16 cellular contexts compared by ENCODE assay signal in genomic region chr10:125882596-125882995, GRCh38. TPM values are rescaled to one million over a fixed set of nuclear protein-coding genes. Genes with fewer than 3 reads are reported as not detected.
DNase-seq lines count a peak whose midpoint lies in the region; ATAC-seq and TF ChIP-seq lines count a peak whose summit lies in the region.
"Had no signal": no experiment of that assay in that cellular context is flagged by ENCODE, and none has a peak within 500 bp of the region (broad histone marks: within the 10 kb centered on the region; RNA-seq: fewer than 3 reads in every experiment).

No MANE protein-coding gene starts in this region.

- no peak for TF ChIP-seq CTCF in heart left ventricle (IDR thresholded peaks at IDR 0.05)
- no peak for TF ChIP-seq CTCF in astrocyte of the spinal cord (IDR thresholded peaks at IDR 0.05; ENCODE audit: low read depth, low read length)
- no peak for TF ChIP-seq CTCF in smooth muscle cell (IDR thresholded peaks at IDR 0.05; ENCODE audit: borderline replicate concordance, insufficient read depth, poor library complexity, severe bottlenecking)
- no peak for TF ChIP-seq CTCF in tibial artery (IDR thresholded peaks at IDR 0.05)

- H3K36me3 ChIP-seq in heart left ventricle: peaks cover 0 to 27% (median 7%) of the 10 kb centered on the region in 9 donors
- H3K36me3 ChIP-seq in smooth muscle cell (ENCODE audit: low read depth): no peaks in the 10 kb centered on the region
- no peaks in the 10 kb centered on the region for H3K36me3 ChIP-seq in tibial artery

- no peak overlapping the region for H3K9ac ChIP-seq in smooth muscle cell (ENCODE audit: low read depth)

- no peak for ATAC-seq in heart left ventricle
- no peak for ATAC-seq in Right ventricle myocardium superior (ENCODE audit: poor library complexity)
- ATAC-seq in HG02678 (IDR thresholded peaks at IDR 0.05; ENCODE audit: unreplicated experiment): no peak
- ATAC-seq: PC-3 had no signal

- H4K20me1 ChIP-seq in smooth muscle cell (ENCODE audit: low read depth): peaks cover 15% of the 10 kb centered on the region

- H3K27me3 ChIP-seq in heart left ventricle: no peaks in the 10 kb centered on the region
- H3K27me3 ChIP-seq in smooth muscle cell (ENCODE audit: low read depth): no peaks in the 10 kb centered on the region
- H3K27me3 ChIP-seq in tibial artery: no peaks in the 10 kb centered on the region

- H2AFZ ChIP-seq in smooth muscle cell (ENCODE audit: low read depth): no peak overlapping the region

- H3K4me1 ChIP-seq in heart left ventricle: peaks cover 0 to 38% (median 4%) of the 10 kb centered on the region in 12 donors
- peaks cover 31% of the 10 kb centered on the region for H3K4me1 ChIP-seq in smooth muscle cell (ENCODE audit: low read depth)
- no peaks in the 10 kb centered on the region for H3K4me1 ChIP-seq in tibial artery

- H3K9me3 ChIP-seq in heart left ventricle (no peaks in the 10 kb centered on the region), smooth muscle cell (replicated peaks; ENCODE audit: low read depth) (no peaks in the 10 kb centered on the region), tibial artery (no peaks in the 10 kb centered on the region)

- peaks cover 26% of the 10 kb centered on the region for H3K36me3 Mint-ChIP-seq in activated naive CD8-positive, alpha-beta T cell treated with anti-CD3 and anti-CD28 coated beads for 36 hours

- no peak overlapping the region for H3K4me3 Mint-ChIP-seq in activated naive CD8-positive, alpha-beta T cell treated with anti-CD3 and anti-CD28 coated beads for 36 hours

- H3K4me3 ChIP-seq in heart left ventricle (no peak overlapping the region), astrocyte of the spinal cord (ENCODE audit: low read depth, low read length) (no peak overlapping the region), smooth muscle cell (no peak overlapping the region), tibial artery (no peak overlapping the region)

- no peak overlapping the region for H3K27ac Mint-ChIP-seq in activated naive CD8-positive, alpha-beta T cell treated with anti-CD3 and anti-CD28 coated beads for 36 hours

- H3K27ac ChIP-seq in heart left ventricle: peak overlapping the region in 9 of 12 donors; percentile 4 to 56 (median 33)
- peak overlapping the region; percentile 55 for H3K27ac ChIP-seq in smooth muscle cell (ENCODE audit: low read depth)
- no peak overlapping the region for H3K27ac ChIP-seq in tibial artery
- H3K27ac ChIP-seq: C4-2B had no signal

- no peak for TF ChIP-seq POLR2A in heart left ventricle (IDR thresholded peaks at IDR 0.05)

- H3K27me3 Mint-ChIP-seq in activated naive CD8-positive, alpha-beta T cell treated with anti-CD3 and anti-CD28 coated beads for 36 hours: no peaks in the 10 kb centered on the region

- no peak for DNase-seq in heart left ventricle
- DNase-seq in Right ventricle myocardium superior: no peak
- DNase-seq in astrocyte of the spinal cord (ENCODE audit: low read depth, low spot score): peak; percentile 31
- peak; percentile 66 for DNase-seq in iris pigment epithelial cell (ENCODE audit: low read depth)
- DNase-seq in smooth muscle cell (lab: John Stamatoyannopoulos, UW; ENCODE audit: unreplicated experiment): no peak
- DNase-seq in activated naive CD8-positive, alpha-beta T cell treated with anti-CD3 and anti-CD28 coated beads for 36 hours: no peak
- no peak for DNase-seq in tibial artery
- DNase-seq: DMS153, H7, KG1, NCI-H1092, NCI-H345, NCI-H69, PC-3 had no signal

- H3K4me2 ChIP-seq in smooth muscle cell: no peak overlapping the region

- no peaks in the 10 kb centered on the region for H3K79me2 ChIP-seq in smooth muscle cell (ENCODE audit: low read depth)

- intact Hi-C loops in heart left ventricle (cut with DNase I): no loop called here
- intact Hi-C loops in Right ventricle myocardium superior (cut with DNase I): no loop called here
- intact Hi-C loops in tibial artery (cut with DNase I; ENCODE audit: low total_unique reads): no loop called here

- H3K4me1 Mint-ChIP-seq in activated naive CD8-positive, alpha-beta T cell treated with anti-CD3 and anti-CD28 coated beads for 36 hours: peaks cover 4% of the 10 kb centered on the region

- peaks cover 11% of the 10 kb centered on the region for H3F3A ChIP-seq in smooth muscle cell (ENCODE audit: low read depth)

- in situ Hi-C loops in astrocyte of the spinal cord (cut with HindIII; ENCODE audit: low sequenced_read_pairs): no loop called here

- WGBS in heart left ventricle, 4 donors: 39 to 51% (median 42%) methylated on average over 1 of the region's 1 CpG
- WGBS in smooth muscle cell (ENCODE audit: low lambda C conversion rate): 96% methylated on average over 1 of the region's 1 CpG

- H3K9me3 Mint-ChIP-seq in activated naive CD8-positive, alpha-beta T cell treated with anti-CD3 and anti-CD28 coated beads for 36 hours: no peaks in the 10 kb centered on the region

RNA-seq across cellular contexts. Expression of gene DHX32, which starts 1.5 kb away (rescaled TPM):
- total RNA-seq in heart left ventricle (10 to 100 TPM; 26.7 to 60.7 (median 44.1) TPM), Right ventricle myocardium superior (45.2 TPM), smooth muscle cell (51.2 and 56.1 TPM in 2 replicates)
- polyA plus RNA-seq in heart left ventricle (10 to 100 TPM; 24.6 to 28.8 TPM), smooth muscle cell (31.8 and 39.8 TPM in 2 replicates)
- 10 to 100 TPM; 27.6 to 27.8 TPM for total RNA-seq in activated naive CD8-positive, alpha-beta T cell treated with anti-CD3 and anti-CD28 coated beads for 36 hours

RNA-seq across cellular contexts. Expression of gene FANK1, which starts 13.8 kb away (rescaled TPM):
- 1 to 10 TPM in 1 of 9 donors, under 1 TPM in 5, not detected in 3; 0.33 to 1.8 (median 0.39) TPM for total RNA-seq in heart left ventricle
- polyA plus RNA-seq in heart left ventricle: under 1 TPM; 0.47 to 0.53 TPM
- total RNA-seq in Right ventricle myocardium superior: 0.51 TPM
- 5.8 and 9.5 TPM in 2 replicates for total RNA-seq in smooth muscle cell
- polyA plus RNA-seq in smooth muscle cell: 6.6 and 14.8 TPM in 2 replicates
- total RNA-seq in activated naive CD8-positive, alpha-beta T cell treated with anti-CD3 and anti-CD28 coated beads for 36 hours: 1 to 10 TPM in 1 of 2 experiments, under 1 TPM in 1; 0.92 to 1.1 TPM

RNA-seq across cellular contexts. Expression of gene BCCIP, which starts 59.2 kb away (rescaled TPM):
- total RNA-seq in heart left ventricle (10 to 100 TPM; 31.3 to 62.2 (median 44.4) TPM), Right ventricle myocardium superior (38.4 TPM), smooth muscle cell (61.8 and 87.5 TPM in 2 replicates)
- polyA plus RNA-seq in heart left ventricle (10 to 100 TPM; 72.6 to 81.0 TPM), smooth muscle cell (55.3 and 56.6 TPM in 2 replicates)
- 100 to 1,000 TPM; 156 to 158 TPM for total RNA-seq in activated naive CD8-positive, alpha-beta T cell treated with anti-CD3 and anti-CD28 coated beads for 36 hours

RNA-seq across cellular contexts. Expression of gene UROS, which starts 59.5 kb away (rescaled TPM):
- 10 to 100 TPM; 50.5 to 81.4 (median 68.5) TPM for total RNA-seq in heart left ventricle
- 10 to 100 TPM; 38.3 to 75.3 TPM for polyA plus RNA-seq in heart left ventricle
- 73.9 TPM for total RNA-seq in Right ventricle myocardium superior
- 43.7 and 61.1 TPM in 2 replicates for total RNA-seq in smooth muscle cell
- 77.5 and 86.7 TPM in 2 replicates for polyA plus RNA-seq in smooth muscle cell
- 10 to 100 TPM; 48.4 to 50.1 TPM for total RNA-seq in activated naive CD8-positive, alpha-beta T cell treated with anti-CD3 and anti-CD28 coated beads for 36 hours

Comparison
In these comparisons a context has a peak if more than half of its experiments do, and no peak if none do; other contexts are left out.
1. DNase-seq: peak in astrocyte of the spinal cord (single experiment) and iris pigment epithelial cell (single experiment); none in heart left ventricle (0 of 5), Right ventricle myocardium superior (single experiment), smooth muscle cell (single experiment), activated naive CD8-positive, alpha-beta T cell treated with anti-CD3 and anti-CD28 coated beads for 36 hours (single experiment) and tibial artery (0 of 2).
2. H3K27ac ChIP-seq: peak in heart left ventricle (9 of 12) and smooth muscle cell (single experiment); none in tibial artery (0 of 2).